Comparison of ENCODE assay signal across 1 cellular context in the genomic region with DNA sequence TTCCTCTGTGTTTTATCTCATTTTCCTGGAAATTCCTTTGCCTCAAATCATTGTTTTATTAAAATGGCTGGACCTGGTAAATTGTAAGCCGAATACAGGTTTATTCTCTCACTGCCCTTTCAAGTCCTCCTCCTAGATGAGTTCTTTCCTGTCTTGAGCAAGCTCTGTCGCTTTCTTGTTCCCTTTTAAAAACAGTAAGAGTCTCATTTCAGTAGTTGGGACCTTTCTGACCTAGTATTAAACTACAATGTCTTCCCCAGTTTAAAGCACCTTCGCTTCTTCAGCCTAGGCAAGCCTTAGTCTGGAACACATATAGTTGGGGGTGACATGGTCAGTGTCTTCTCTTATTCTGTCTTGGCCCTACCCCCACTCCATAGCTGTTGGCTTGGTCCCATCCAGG.
TF ChIP-seq lines count a peak whose summit lies in the region.

No MANE protein-coding gene starts in this region.

TF ChIP-seq in WTC11, 78 proteins besides CTCF, POLR2A, EP300 and RAD21 (continued from another document):
- TF ChIP-seq, protein P1, sequence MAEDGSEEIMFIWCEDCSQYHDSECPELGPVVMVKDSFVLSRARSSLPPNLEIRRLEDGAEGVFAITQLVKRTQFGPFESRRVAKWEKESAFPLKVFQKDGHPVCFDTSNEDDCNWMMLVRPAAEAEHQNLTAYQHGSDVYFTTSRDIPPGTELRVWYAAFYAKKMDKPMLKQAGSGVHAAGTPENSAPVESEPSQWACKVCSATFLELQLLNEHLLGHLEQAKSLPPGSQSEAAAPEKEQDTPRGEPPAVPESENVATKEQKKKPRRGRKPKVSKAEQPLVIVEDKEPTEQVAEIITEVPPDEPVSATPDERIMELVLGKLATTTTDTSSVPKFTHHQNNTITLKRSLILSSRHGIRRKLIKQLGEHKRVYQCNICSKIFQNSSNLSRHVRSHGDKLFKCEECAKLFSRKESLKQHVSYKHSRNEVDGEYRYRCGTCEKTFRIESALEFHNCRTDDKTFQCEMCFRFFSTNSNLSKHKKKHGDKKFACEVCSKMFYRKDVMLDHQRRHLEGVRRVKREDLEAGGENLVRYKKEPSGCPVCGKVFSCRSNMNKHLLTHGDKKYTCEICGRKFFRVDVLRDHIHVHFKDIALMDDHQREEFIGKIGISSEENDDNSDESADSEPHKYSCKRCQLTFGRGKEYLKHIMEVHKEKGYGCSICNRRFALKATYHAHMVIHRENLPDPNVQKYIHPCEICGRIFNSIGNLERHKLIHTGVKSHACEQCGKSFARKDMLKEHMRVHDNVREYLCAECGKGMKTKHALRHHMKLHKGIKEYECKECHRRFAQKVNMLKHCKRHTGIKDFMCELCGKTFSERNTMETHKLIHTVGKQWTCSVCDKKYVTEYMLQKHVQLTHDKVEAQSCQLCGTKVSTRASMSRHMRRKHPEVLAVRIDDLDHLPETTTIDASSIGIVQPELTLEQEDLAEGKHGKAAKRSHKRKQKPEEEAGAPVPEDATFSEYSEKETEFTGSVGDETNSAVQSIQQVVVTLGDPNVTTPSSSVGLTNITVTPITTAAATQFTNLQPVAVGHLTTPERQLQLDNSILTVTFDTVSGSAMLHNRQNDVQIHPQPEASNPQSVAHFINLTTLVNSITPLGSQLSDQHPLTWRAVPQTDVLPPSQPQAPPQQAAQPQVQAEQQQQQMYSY (CRISPR knock-in tag; IDR thresholded peaks at IDR 0.05) = no peak
- TF ChIP-seq TCF7 (CRISPR knock-in tag; IDR thresholded peaks at IDR 0.05; ENCODE audit: low read depth) (no peak), PRRX2 (CRISPR knock-in tag; IDR thresholded peaks at IDR 0.05) (no peak), JUN (CRISPR knock-in tag; IDR thresholded peaks at IDR 0.05) (no peak), IRF2 (CRISPR knock-in tag; IDR thresholded peaks at IDR 0.05; ENCODE audit: borderline replicate concordance, low read depth) (no peak), SMAD4 (CRISPR knock-in tag; IDR thresholded peaks at IDR 0.05) (no peak), NFYB (CRISPR knock-in tag; conservative IDR thresholded peaks at IDR 0.05; ENCODE audit: low read depth) (no peak), HMGA2 (CRISPR knock-in tag; IDR thresholded peaks at IDR 0.05) (no peak), ZNF396 (CRISPR knock-in tag; IDR thresholded peaks at IDR 0.05; ENCODE audit: borderline replicate concordance) (no peak), ZNF138 (CRISPR knock-in tag; conservative IDR thresholded peaks at IDR 0.05) (no peak)
- TF ChIP-seq, protein P2, sequence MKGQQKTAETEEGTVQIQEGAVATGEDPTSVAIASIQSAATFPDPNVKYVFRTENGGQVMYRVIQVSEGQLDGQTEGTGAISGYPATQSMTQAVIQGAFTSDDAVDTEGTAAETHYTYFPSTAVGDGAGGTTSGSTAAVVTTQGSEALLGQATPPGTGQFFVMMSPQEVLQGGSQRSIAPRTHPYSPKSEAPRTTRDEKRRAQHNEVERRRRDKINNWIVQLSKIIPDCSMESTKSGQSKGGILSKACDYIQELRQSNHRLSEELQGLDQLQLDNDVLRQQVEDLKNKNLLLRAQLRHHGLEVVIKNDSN (CRISPR knock-in tag; IDR thresholded peaks at IDR 0.05) = no peak
- TF ChIP-seq, protein P3, sequence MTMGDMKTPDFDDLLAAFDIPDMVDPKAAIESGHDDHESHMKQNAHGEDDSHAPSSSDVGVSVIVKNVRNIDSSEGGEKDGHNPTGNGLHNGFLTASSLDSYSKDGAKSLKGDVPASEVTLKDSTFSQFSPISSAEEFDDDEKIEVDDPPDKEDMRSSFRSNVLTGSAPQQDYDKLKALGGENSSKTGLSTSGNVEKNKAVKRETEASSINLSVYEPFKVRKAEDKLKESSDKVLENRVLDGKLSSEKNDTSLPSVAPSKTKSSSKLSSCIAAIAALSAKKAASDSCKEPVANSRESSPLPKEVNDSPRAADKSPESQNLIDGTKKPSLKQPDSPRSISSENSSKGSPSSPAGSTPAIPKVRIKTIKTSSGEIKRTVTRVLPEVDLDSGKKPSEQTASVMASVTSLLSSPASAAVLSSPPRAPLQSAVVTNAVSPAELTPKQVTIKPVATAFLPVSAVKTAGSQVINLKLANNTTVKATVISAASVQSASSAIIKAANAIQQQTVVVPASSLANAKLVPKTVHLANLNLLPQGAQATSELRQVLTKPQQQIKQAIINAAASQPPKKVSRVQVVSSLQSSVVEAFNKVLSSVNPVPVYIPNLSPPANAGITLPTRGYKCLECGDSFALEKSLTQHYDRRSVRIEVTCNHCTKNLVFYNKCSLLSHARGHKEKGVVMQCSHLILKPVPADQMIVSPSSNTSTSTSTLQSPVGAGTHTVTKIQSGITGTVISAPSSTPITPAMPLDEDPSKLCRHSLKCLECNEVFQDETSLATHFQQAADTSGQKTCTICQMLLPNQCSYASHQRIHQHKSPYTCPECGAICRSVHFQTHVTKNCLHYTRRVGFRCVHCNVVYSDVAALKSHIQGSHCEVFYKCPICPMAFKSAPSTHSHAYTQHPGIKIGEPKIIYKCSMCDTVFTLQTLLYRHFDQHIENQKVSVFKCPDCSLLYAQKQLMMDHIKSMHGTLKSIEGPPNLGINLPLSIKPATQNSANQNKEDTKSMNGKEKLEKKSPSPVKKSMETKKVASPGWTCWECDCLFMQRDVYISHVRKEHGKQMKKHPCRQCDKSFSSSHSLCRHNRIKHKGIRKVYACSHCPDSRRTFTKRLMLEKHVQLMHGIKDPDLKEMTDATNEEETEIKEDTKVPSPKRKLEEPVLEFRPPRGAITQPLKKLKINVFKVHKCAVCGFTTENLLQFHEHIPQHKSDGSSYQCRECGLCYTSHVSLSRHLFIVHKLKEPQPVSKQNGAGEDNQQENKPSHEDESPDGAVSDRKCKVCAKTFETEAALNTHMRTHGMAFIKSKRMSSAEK (CRISPR knock-in tag; IDR thresholded peaks at IDR 0.05; ENCODE audit: borderline replicate concordance) = no peak
- TF ChIP-seq, protein P4, sequence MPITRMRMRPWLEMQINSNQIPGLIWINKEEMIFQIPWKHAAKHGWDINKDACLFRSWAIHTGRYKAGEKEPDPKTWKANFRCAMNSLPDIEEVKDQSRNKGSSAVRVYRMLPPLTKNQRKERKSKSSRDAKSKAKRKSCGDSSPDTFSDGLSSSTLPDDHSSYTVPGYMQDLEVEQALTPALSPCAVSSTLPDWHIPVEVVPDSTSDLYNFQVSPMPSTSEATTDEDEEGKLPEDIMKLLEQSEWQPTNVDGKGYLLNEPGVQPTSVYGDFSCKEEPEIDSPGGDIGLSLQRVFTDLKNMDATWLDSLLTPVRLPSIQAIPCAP (CRISPR knock-in tag; IDR thresholded peaks at IDR 0.05) = no peak
- TF ChIP-seq, protein P5, sequence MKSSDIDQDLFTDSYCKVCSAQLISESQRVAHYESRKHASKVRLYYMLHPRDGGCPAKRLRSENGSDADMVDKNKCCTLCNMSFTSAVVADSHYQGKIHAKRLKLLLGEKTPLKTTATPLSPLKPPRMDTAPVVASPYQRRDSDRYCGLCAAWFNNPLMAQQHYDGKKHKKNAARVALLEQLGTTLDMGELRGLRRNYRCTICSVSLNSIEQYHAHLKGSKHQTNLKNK (CRISPR knock-in tag; IDR thresholded peaks at IDR 0.05) = no peak
